11 cellular contexts compared by ENCODE assay signal in the genomic region with DNA sequence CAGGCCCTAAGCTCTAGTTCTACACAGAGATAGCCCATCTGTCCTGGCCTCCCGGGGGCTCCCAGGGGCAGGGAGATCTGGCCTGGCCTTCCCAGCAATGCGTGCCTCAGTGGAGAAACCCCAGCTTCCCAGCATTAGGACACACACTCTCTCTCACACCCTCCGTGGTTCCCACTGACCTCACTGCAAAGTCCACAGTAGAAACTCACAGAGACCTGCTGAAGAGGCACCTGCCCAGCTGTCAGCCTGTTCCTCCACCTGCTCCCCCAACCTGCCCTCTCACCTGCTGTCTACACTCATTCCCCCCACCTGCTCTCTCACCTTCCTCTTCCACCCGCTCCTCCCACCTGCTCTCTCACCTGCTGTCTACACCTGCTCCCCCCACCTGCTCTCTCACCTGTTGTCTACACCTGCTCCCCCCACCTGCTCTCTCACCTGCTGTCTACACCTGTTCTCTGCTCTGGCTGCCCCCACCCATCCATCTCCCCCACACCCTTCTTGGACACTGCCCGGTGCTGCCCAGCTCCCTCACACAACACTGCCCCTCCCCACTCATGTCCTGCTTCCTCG. TPM values are rescaled to one million over a fixed set of nuclear protein-coding genes. Genes with fewer than 3 reads are reported as not detected.
DNase-seq lines count a peak whose midpoint lies in the region; ATAC-seq and TF ChIP-seq lines count a peak whose summit lies in the region.
"Had no signal": no experiment of that assay in that cellular context is flagged by ENCODE, and none has a peak within 500 bp of the region (broad histone marks: within the 10 kb centered on the region; RNA-seq: fewer than 3 reads in every experiment).

No MANE protein-coding gene starts in this region.

- H3K36me3 Mint-ChIP-seq in Calu3 (ENCODE audit: insufficient read depth, unreplicated experiment), result no peaks in the 10 kb centered on the region
- peaks cover 4% of the 10 kb centered on the region for H3K36me3 Mint-ChIP-seq in glutamatergic neuron (ENCODE audit: unreplicated experiment)
- H3K36me3 Mint-ChIP-seq: CD8-positive, alpha-beta T cell had no signal

- no peaks in the 10 kb centered on the region for H3K9me3 ChIP-seq in prostate gland
- H3K9me3 ChIP-seq: gastrocnemius medialis had no signal

- H3K9me3 Mint-ChIP-seq in Calu3 (ENCODE audit: low read depth, unreplicated experiment), result no peaks in the 10 kb centered on the region
- peaks cover 5% of the 10 kb centered on the region for H3K9me3 Mint-ChIP-seq in glutamatergic neuron (ENCODE audit: unreplicated experiment)
- H3K9me3 Mint-ChIP-seq: CD8-positive, alpha-beta T cell had no signal

- H3K4me1 Mint-ChIP-seq in Calu3 (ENCODE audit: low read depth, unreplicated experiment), result peaks cover 39% of the 10 kb centered on the region
- H3K4me1 Mint-ChIP-seq in glutamatergic neuron (ENCODE audit: low read depth, unreplicated experiment), result peaks cover 11% of the 10 kb centered on the region

- H3K4me3 Mint-ChIP-seq in Calu3 (ENCODE audit: low read depth, unreplicated experiment) (no peak overlapping the region), glutamatergic neuron (ENCODE audit: unreplicated experiment) (peak overlapping the region; percentile 42)
- H3K4me3 Mint-ChIP-seq: CD8-positive, alpha-beta T cell had no signal

- intact Hi-C loops in Calu3 (cut with micrococcal nuclease; ENCODE audit: unreplicated experiment), result no loop called here
- intact Hi-C loops in prostate gland (cut with DNase I), result no loop called here

- TF ChIP-seq CTCF in Calu3 (IDR thresholded peaks at IDR 0.05; ENCODE audit: unreplicated experiment) (no peak), glutamatergic neuron (IDR thresholded peaks at IDR 0.05; ENCODE audit: partially characterized antibody, unreplicated experiment) (no peak), prostate gland (IDR thresholded peaks at IDR 0.05) (no peak)

- CTCF ChIA-PET in Calu3 (lab: Charles Lee), result interaction anchor here (0.7 to 1.7 kb wide), 6 partner anchors 10 to 118 kb away, joined by 3 to 8 read pairs (median 4); no protein-coding TSS in a partner anchor

- no TSS peak for BruUV-seq in Calu3 (replicated peaks; lab: Mats Ljungman, UMichigan)

- no peak for TF ChIP-seq POLR2A in prostate gland (IDR thresholded peaks at IDR 0.05)

- WGBS in prostate gland, result 71% methylated on average over 6 of the region's 6 CpGs

- no peak overlapping the region for H3K4me3 ChIP-seq in prostate gland
- H3K4me3 ChIP-seq: gastrocnemius medialis had no signal

- ATAC-seq in GM19351 (IDR thresholded peaks at IDR 0.05; ENCODE audit: unreplicated experiment) (no peak), HG02763 (IDR thresholded peaks at IDR 0.05; ENCODE audit: unreplicated experiment) (no peak)
- ATAC-seq: CD8-positive, alpha-beta T cell; gastrocnemius medialis had no signal

- H3K27me3 ChIP-seq in prostate gland (replicated peaks; ENCODE audit: insufficient read depth), result no peaks in the 10 kb centered on the region
- H3K27me3 ChIP-seq: gastrocnemius medialis had no signal

- no peaks in the 10 kb centered on the region for H3K36me3 ChIP-seq in prostate gland
- H3K36me3 ChIP-seq: gastrocnemius medialis had no signal

- DNase-seq in Calu3, result peak; percentile 11
- DNase-seq in NCI-H69 (lab: John Stamatoyannopoulos, UW), result peak; percentile 56
- no peak for DNase-seq in glutamatergic neuron
- DNase-seq in prostate gland (ENCODE audit: low spot score), result no peak
- no peak for DNase-seq in GDM1 (lab: John Stamatoyannopoulos, UW)
- no peak for DNase-seq in EL
- DNase-seq: activated gamma-delta T cell treated with Interleukin-2 at 50 U/mL for 16 hours; CD8-positive, alpha-beta T cell had no signal

- H3K27me3 Mint-ChIP-seq in Calu3 (ENCODE audit: unreplicated experiment), result no peaks in the 10 kb centered on the region
- H3K27me3 Mint-ChIP-seq in glutamatergic neuron (ENCODE audit: unreplicated experiment), result no peaks in the 10 kb centered on the region

- no peaks in the 10 kb centered on the region for H3K4me1 ChIP-seq in prostate gland (replicated peaks)
- H3K4me1 ChIP-seq: gastrocnemius medialis had no signal

- peak overlapping the region; percentile 92 for H3K27ac Mint-ChIP-seq in Calu3 (ENCODE audit: unreplicated experiment)
- H3K27ac Mint-ChIP-seq in glutamatergic neuron (ENCODE audit: unreplicated experiment), result peak overlapping the region; percentile 38
- H3K27ac Mint-ChIP-seq: CD8-positive, alpha-beta T cell had no signal

- H3K27ac ChIP-seq in prostate gland, result peak overlapping the region; percentile 39 to 57
- H3K27ac ChIP-seq: gastrocnemius medialis had no signal

RNA-seq across cellular contexts. Expression of a gene that starts 21.1 kb away (rescaled TPM):
- total RNA-seq in Calu3 (2022) (253 and 272 TPM in 2 replicates), glutamatergic neuron (ENCODE audit: unreplicated experiment) (24.2 TPM), prostate gland (10 to 100 TPM; 35.1 to 86.9 TPM)

Comparison
In these comparisons a context has a peak if more than half of its experiments do, and no peak if none do; other contexts are left out.
1. DNase-seq: peak in Calu3 (single experiment) and NCI-H69 (single experiment); none in glutamatergic neuron (single experiment), prostate gland (single experiment), GDM1 (single experiment) and EL (single experiment).